9 cellular contexts compared by ENCODE assay signal in genomic region chr2:129923265-129924141, GRCh38. TPM values are rescaled to one million over a fixed set of nuclear protein-coding genes. Genes with fewer than 3 reads are reported as not detected.
A peak's percentile ranks its signal among the peaks of the same experiment; 100 is the strongest.
DNase-seq lines count a peak whose midpoint lies in the region; ATAC-seq lines count a peak whose summit lies in the region.
"Had no signal": no experiment of that assay in that cellular context is flagged by ENCODE, and none has a peak within 500 bp of the region (broad histone marks: within the 10 kb centered on the region; RNA-seq: fewer than 3 reads in every experiment).

No MANE protein-coding gene starts in this region.

- H3K36me3 ChIP-seq in H7 (replicated peaks; ENCODE audit: control insufficient read depth, insufficient read depth, low read length) = no peaks in the 10 kb centered on the region

- peaks cover 9% of the 10 kb centered on the region for H3K27me3 ChIP-seq in H7 (ENCODE audit: control insufficient read depth, insufficient read depth, low read length)

- DNase-seq in CMK (ENCODE audit: low read depth) = peak; percentile 4
- peak; percentile 94 for DNase-seq in H7
- peak; percentile 67 for DNase-seq in NCI-H510A treated with DMSO at 0.1 percent for 48 hours (lab: John Stamatoyannopoulos, UW)
- peak; percentile 10 for DNase-seq in amniotic stem cell (lab: John Stamatoyannopoulos, UW)
- peak; percentile 8 to 15 for DNase-seq in stimulated activated CD8-positive, alpha-beta memory T cell treated with anti-CD3 and anti-CD28 coated beads, Interleukin-2, amount 100 ng/mL, for 48 hours (ENCODE audit: low read depth in 2 of 2)

- H3K4me3 ChIP-seq in H7 (ENCODE audit: insufficient read depth, low read depth, low read length) = peak overlapping the region; percentile 28; the same call in 1 of the 2 replicates
- H3K4me3 ChIP-seq in iPS-18c (ENCODE audit: insufficient read depth, low read depth, low read length) = peak overlapping the region; percentile 55

- H3K9me3 ChIP-seq in iPS-18c (ENCODE audit: control insufficient read depth, insufficient read depth, low read length) = peaks cover 2% of the 10 kb centered on the region

- ATAC-seq in GM19023 (IDR thresholded peaks at IDR 0.05; ENCODE audit: unreplicated experiment) (no peak), HG03460 (IDR thresholded peaks at IDR 0.05; ENCODE audit: unreplicated experiment) (no peak)

RNA-seq across cellular contexts. Expression of gene RAB6C, which starts 56.0 kb away (rescaled TPM):
- total RNA-seq in H7 (2014; rRNA removed; shearing (Covaris generic)) = not detected in 2 replicates
- total RNA-seq: skeletal muscle tissue had no signal

Comparison
In these comparisons a context has a peak if more than half of its experiments do, and no peak if none do; other contexts are left out.
1. DNase-seq: peak in every context shown above with its lines; median percentile 94 in H7; 67 in NCI-H510A treated with DMSO at 0.1 percent for 48 hours; 12 in stimulated activated CD8-positive, alpha-beta memory T cell treated with anti-CD3 and anti-CD28 coated beads, Interleukin-2, amount 100 ng/mL, for 48 hours; 10 in amniotic stem cell; 4 in CMK.